ENCODE assay signal across 34 cellular contexts in genomic region chr12:109547286-109547685, GRCh38.
"Had no signal": no experiment of that assay in that cellular context is flagged by ENCODE, and none has a peak within 500 bp of the region (broad histone marks: within the 10 kb centered on the region; RNA-seq: fewer than 3 reads in every experiment).

No MANE protein-coding gene starts in this region.

- H3K36me3 Mint-ChIP-seq: activated naive CD4-positive, alpha-beta T cell treated with anti-CD3 and anti-CD28 coated beads, Interleukin-2, amount 50 U/mL, for 24 hours; brain had no signal

- H3K27ac Mint-ChIP-seq: activated CD4-positive, alpha-beta T cell treated with anti-CD3 and anti-CD28 coated beads for 36 hours; activated CD4-positive, alpha-beta T cell treated with anti-CD3 and anti-CD28 coated beads, Interleukin-2, amount 10 ng/mL, durations not matched to agents 24 days and 14 days; activated CD8-positive, alpha-beta T cell treated with anti-CD3 and anti-CD28 coated beads for 36 hours; activated naive CD4-positive, alpha-beta T cell treated with anti-CD3 and anti-CD28 coated beads for 36 hours; activated naive CD4-positive, alpha-beta T cell treated with anti-CD3 and anti-CD28 coated beads, Interleukin-2, amount 50 U/mL, for 24 hours; activated naive CD8-positive, alpha-beta T cell treated with anti-CD3 and anti-CD28 coated beads for 36 hours; activated naive CD8-positive, alpha-beta T cell treated with anti-CD3 and anti-CD28 coated beads, Interleukin-2, amount 50 U/mL, for 24 hours; activated T-helper 1 cell treated with anti-CD3 and anti-CD28 coated beads, Interleukin-12 subunit alpha, Interleukin-12 subunit beta, Interleukin-2, Interleukin-4 antibody, amounts not matched to agents 30 ng/mL and 10 ng/mL and 1 ng/mL, durations not matched to agents 14 hours and 24 hours and 36 hours; activated T-helper 2 cell treated with anti-CD3 and anti-CD28 coated beads, Interferon-gamma antibody, Interleukin-2, Interleukin-4, amounts not matched to agents 10 μg/mL and 5 μg/mL and 100 μg/mL, durations not matched to agents 14 hours and 24 hours and 36 hours; brain; effector memory CD8-positive, alpha-beta T cell had no signal

- ATAC-seq: activated CD4-positive, alpha-beta T cell treated with anti-CD3 and anti-CD28 coated beads for 36 hours; activated CD8-positive, alpha-beta T cell treated with anti-CD3 and anti-CD28 coated beads for 36 hours; activated naive CD8-positive, alpha-beta T cell treated with anti-CD3 and anti-CD28 coated beads, Interleukin-2, amount 50 U/mL, for 24 hours; effector memory CD8-positive, alpha-beta T cell; foreskin keratinocyte; gastrocnemius medialis; heart right ventricle had no signal

- H3K4me3 Mint-ChIP-seq: activated CD4-positive, alpha-beta T cell treated with anti-CD3 and anti-CD28 coated beads for 36 hours; activated CD4-positive, alpha-beta T cell treated with anti-CD3 and anti-CD28 coated beads, Interleukin-2, amount 10 ng/mL, durations not matched to agents 24 days and 14 days; activated CD8-positive, alpha-beta T cell treated with anti-CD3 and anti-CD28 coated beads for 36 hours; activated naive CD4-positive, alpha-beta T cell treated with anti-CD3 and anti-CD28 coated beads for 36 hours; activated naive CD4-positive, alpha-beta T cell treated with anti-CD3 and anti-CD28 coated beads, Interleukin-2, amount 50 U/mL, for 24 hours; activated naive CD8-positive, alpha-beta T cell treated with anti-CD3 and anti-CD28 coated beads for 36 hours; activated naive CD8-positive, alpha-beta T cell treated with anti-CD3 and anti-CD28 coated beads, Interleukin-2, amount 50 U/mL, for 24 hours; activated T-helper 1 cell treated with anti-CD3 and anti-CD28 coated beads, Interleukin-12 subunit alpha, Interleukin-12 subunit beta, Interleukin-2, Interleukin-4 antibody, amounts not matched to agents 30 ng/mL and 10 ng/mL and 1 ng/mL, durations not matched to agents 14 hours and 24 hours and 36 hours; brain; effector memory CD8-positive, alpha-beta T cell had no signal

- H3K36me3 ChIP-seq: adrenal gland, breast epithelium, esophagus muscularis mucosa, gastrocnemius medialis, heart right ventricle had no signal

- DNase-seq: activated CD4-positive, alpha-beta T cell treated with anti-CD3 and anti-CD28 coated beads for 36 hours; activated CD4-positive, alpha-beta T cell treated with anti-CD3 and anti-CD28 coated beads, Interleukin-2, amount 10 ng/mL, durations not matched to agents 24 days and 14 days; activated CD4-positive, alpha-beta T cell treated with anti-CD3 and anti-CD28 coated beads, Interleukin-2, amount 50 U/mL, for 48 hours; activated CD4-positive, CD25-positive, alpha-beta regulatory T cell; activated CD4-positive, CD25-positive, alpha-beta regulatory T cell treated with anti-CD3 and anti-CD28 coated beads, Interleukin-2, amount 50 U/mL, for 72 hours; activated CD8-positive, alpha-beta memory T cell treated with anti-CD3 and anti-CD28 coated beads for 24 hours; activated CD8-positive, alpha-beta memory T cell treated with anti-CD3 and anti-CD28 coated beads, Interleukin-2, amount 50 U/mL, for 4 hours; activated CD8-positive, alpha-beta T cell treated with anti-CD3 and anti-CD28 coated beads for 36 hours; activated effector memory CD4-positive, alpha-beta T cell treated with anti-CD3 and anti-CD28 coated beads, Interleukin-2, amount 50 U/mL, for 16 hours; activated naive CD4-positive, alpha-beta T cell treated with anti-CD3 and anti-CD28 coated beads for 36 hours; activated naive CD8-positive, alpha-beta T cell treated with anti-CD3 and anti-CD28 coated beads for 36 hours; activated naive CD8-positive, alpha-beta T cell treated with anti-CD3 and anti-CD28 coated beads, Interleukin-2, amount 50 U/mL, for 24 hours; activated T-cell treated with anti-CD3 and anti-CD28 coated beads, Interleukin-2, amount 50 U/mL, for 1 hour; activated T-cell treated with anti-CD3 and anti-CD28 coated beads, Interleukin-2, amount 50 U/mL, for 48 hours; adrenal gland; amygdala; aorta; caudate nucleus; cortex of kidney; dermis blood vessel endothelial cell; effector CD4-positive, alpha-beta T cell; effector memory CD8-positive, alpha-beta T cell; erythroblast; foreskin keratinocyte; gastrocnemius medialis; heart right ventricle; T-helper 2 cell had no signal

- FAIRE-seq: colon had no signal

- H3K27me3 ChIP-seq: adrenal gland had no signal

- H3K9me3 ChIP-seq: adrenal gland, breast epithelium, esophagus muscularis mucosa, gastrocnemius medialis, heart right ventricle had no signal

- H3K4me1 ChIP-seq: adrenal gland, breast epithelium, gastrocnemius medialis had no signal

- H3K4me3 ChIP-seq: adrenal gland, breast epithelium, esophagus muscularis mucosa, gastrocnemius medialis, heart right ventricle had no signal

- H3K27ac ChIP-seq: adrenal gland, breast epithelium, esophagus muscularis mucosa, foreskin keratinocyte, gastrocnemius medialis, heart right ventricle had no signal

- H3K9me3 Mint-ChIP-seq: activated CD4-positive, alpha-beta T cell treated with anti-CD3 and anti-CD28 coated beads, Interleukin-2, amount 10 ng/mL, durations not matched to agents 24 days and 14 days; activated CD8-positive, alpha-beta T cell treated with anti-CD3 and anti-CD28 coated beads for 36 hours; activated naive CD4-positive, alpha-beta T cell treated with anti-CD3 and anti-CD28 coated beads for 36 hours; activated naive CD4-positive, alpha-beta T cell treated with anti-CD3 and anti-CD28 coated beads, Interleukin-2, amount 50 U/mL, for 24 hours; activated naive CD8-positive, alpha-beta T cell treated with anti-CD3 and anti-CD28 coated beads for 36 hours; activated naive CD8-positive, alpha-beta T cell treated with anti-CD3 and anti-CD28 coated beads, Interleukin-2, amount 50 U/mL, for 24 hours; activated T-helper 1 cell treated with anti-CD3 and anti-CD28 coated beads, Interleukin-12 subunit alpha, Interleukin-12 subunit beta, Interleukin-2, Interleukin-4 antibody, amounts not matched to agents 30 ng/mL and 10 ng/mL and 1 ng/mL, durations not matched to agents 14 hours and 24 hours and 36 hours; activated T-helper 2 cell treated with anti-CD3 and anti-CD28 coated beads, Interferon-gamma antibody, Interleukin-2, Interleukin-4, amounts not matched to agents 10 μg/mL and 5 μg/mL and 100 μg/mL, durations not matched to agents 14 hours and 24 hours and 36 hours; brain; effector memory CD8-positive, alpha-beta T cell had no signal
